In genomic region chr12:95453881-95454280, GRCh38 we compare ENCODE assay signal across 8 cellular contexts. TPM values are rescaled to one million over a fixed set of nuclear protein-coding genes. Genes with fewer than 3 reads are reported as not detected.
DNase-seq lines count a peak whose midpoint lies in the region; FAIRE-seq and TF ChIP-seq lines count a peak whose summit lies in the region.
"Not testable (repeated sequence)": the region's sequence is repeated elsewhere in the genome, so short reads cannot be mapped to it uniquely, and the experiment has no call there.

No MANE protein-coding gene starts in this region.

- not testable (repeated sequence) for H3K79me2 ChIP-seq in GM23248 (ENCODE audit: insufficient read depth)

- not testable (repeated sequence) for H3K4me3 ChIP-seq in GM23248; ascending aorta; bronchial epithelial cell (ENCODE audit: low read depth, low read length)

- not testable (repeated sequence) for H3F3A ChIP-seq in GM23248 (ENCODE audit: insufficient read depth)

- not testable (repeated sequence) for H4K20me1 ChIP-seq in GM23248 (ENCODE audit: insufficient read depth)

- in situ Hi-C loops in GM23248 (cut with MboI): not testable (repeated sequence)

- not testable (repeated sequence) for H3K27ac ChIP-seq in GM23248
- peak overlapping the region; percentile 74 to 75 for H3K27ac ChIP-seq in ascending aorta

- DNase-seq in Daoy (ENCODE audit: low read depth): peak; percentile 67
- DNase-seq in GM23248: peak; percentile 58
- peak; percentile 61 for DNase-seq in LHCN-M2 (ENCODE audit: low read depth)
- DNase-seq in RPMI7951 (ENCODE audit: low read depth): peak; percentile 87
- DNase-seq in ascending aorta (ENCODE audit: low spot score in 2 of 2): not testable (repeated sequence)
- peak; percentile 28 for DNase-seq in bronchial epithelial cell (ENCODE audit: low read depth)
- DNase-seq in iris pigment epithelial cell (ENCODE audit: low read depth): peak; percentile 45
- peak; percentile 47 for DNase-seq in renal cortical epithelial cell (ENCODE audit: low read depth)

- not testable (repeated sequence) for H3K9me2 ChIP-seq in GM23248 (ENCODE audit: insufficient read depth)

- not testable (repeated sequence) for H3K4me2 ChIP-seq in GM23248 (ENCODE audit: unreplicated experiment)

- H3K9ac ChIP-seq in GM23248: not testable (repeated sequence)

- not testable (repeated sequence) for H3K27me3 ChIP-seq in GM23248 (replicated peaks; ENCODE audit: insufficient read depth); ascending aorta; bronchial epithelial cell (ENCODE audit: control insufficient read depth, insufficient read depth, low read length)

- TF ChIP-seq CTCF in ascending aorta (IDR thresholded peaks at IDR 0.05); bronchial epithelial cell (IDR thresholded peaks at IDR 0.05; ENCODE audit: insufficient read depth, low read length, severe bottlenecking): not testable (repeated sequence)

- intact Hi-C loops in ascending aorta (cut with DNase I): not testable (repeated sequence)

- not testable (repeated sequence) for H3K36me3 ChIP-seq in GM23248 (ENCODE audit: low read depth); ascending aorta; bronchial epithelial cell (ENCODE audit: control insufficient read depth, insufficient read depth, low read length)

- not testable (repeated sequence) for H3K4me1 ChIP-seq in GM23248 (ENCODE audit: insufficient read depth)
- peaks cover 0 to 12% of the 10 kb centered on the region in 2 donors for H3K4me1 ChIP-seq in ascending aorta

- not testable (repeated sequence) for H3K9me3 ChIP-seq in GM23248 (ENCODE audit: low read depth)
- H3K9me3 ChIP-seq in ascending aorta: peaks cover 8 to 18% of the 10 kb centered on the region in 2 donors

- 57 to 59% methylated on average over 1 of the region's 1 CpG for WGBS in GM23248 (ENCODE audit: low coverage in 1 of 2, low lambda C conversion rate in 2 of 2, missing lambda C conversion rate in 2 of 2), 2 experiments

- H2AFZ ChIP-seq in GM23248: not testable (repeated sequence)

- FAIRE-seq in bronchial epithelial cell (lab: Jason Lieb, UNC): not testable (repeated sequence)

RNA-seq across cellular contexts. Expression of gene METAP2, which starts 20.1 kb away (rescaled TPM):
- 175 and 227 TPM in 2 replicates for total RNA-seq in Daoy (2014; rRNA removed; shearing (Covaris generic))
- 64.3 and 67.8 TPM in 2 replicates for total RNA-seq in GM23248 (2014; rRNA removed; shearing (Covaris generic))
- 46.2 and 55.6 TPM in 2 replicates for polyA plus RNA-seq in GM23248 (2016; fragmentation: Nextera tagmentation; extraction: Ambion mirVana)
- total RNA-seq in LHCN-M2 (2014; rRNA removed) (101 and 106 TPM in 2 replicates), ascending aorta (20.6 TPM), bronchial epithelial cell (41.2 and 44.8 TPM in 2 replicates), renal cortical epithelial cell (63.7 and 83.5 TPM in 2 replicates)
- polyA plus RNA-seq in LHCN-M2 (2012): 51.6 TPM
- total RNA-seq in RPMI7951 (2014; rRNA removed; shearing (Covaris generic)): 62.2 and 72.0 TPM in 2 replicates
